26 cellular contexts compared by ENCODE assay signal in genomic region chr1:22723151-22723550, GRCh38. TPM values are rescaled to one million over a fixed set of nuclear protein-coding genes. Genes with fewer than 3 reads are reported as not detected.
"Had no signal": no experiment of that assay in that cellular context is flagged by ENCODE, and none has a peak within 500 bp of the region (broad histone marks: within the 10 kb centered on the region; RNA-seq: fewer than 3 reads in every experiment).

No MANE protein-coding gene starts in this region.

- H3K9me3 Mint-ChIP-seq: memory B cell; natural killer cell treated with Interleukin-12 subunit alpha and Interleukin-12 subunit beta and Interleukin-15 and Interleukin-18, amount 100 ng/mL, for 72 hours; neural crest cell; stimulated activated effector memory CD8-positive, alpha-beta T cell treated with anti-CD3 and anti-CD28 coated beads, Interleukin-12 subunit alpha, Interleukin-12 subunit beta, amount 100 ng/mL, for 72 hours had no signal

- H3K4me3 Mint-ChIP-seq: memory B cell; naive B cell; natural killer cell treated with Interleukin-12 subunit alpha and Interleukin-12 subunit beta and Interleukin-15 and Interleukin-18, amount 100 ng/mL, for 72 hours; neural crest cell; stimulated activated effector memory CD8-positive, alpha-beta T cell treated with anti-CD3 and anti-CD28 coated beads, Interleukin-12 subunit alpha, Interleukin-12 subunit beta, amount 100 ng/mL, for 72 hours had no signal

- H3K4me3 ChIP-seq: gastroesophageal sphincter, heart right ventricle, lower lobe of right lung, smooth muscle cell, stomach, thyroid gland, vagina had no signal

- H3K27me3 ChIP-seq: thyroid gland, vagina had no signal

- H3K27ac Mint-ChIP-seq: memory B cell; naive B cell; natural killer cell treated with Interleukin-12 subunit alpha and Interleukin-12 subunit beta and Interleukin-15 and Interleukin-18, amount 100 ng/mL, for 72 hours; stimulated activated effector memory CD8-positive, alpha-beta T cell treated with anti-CD3 and anti-CD28 coated beads, Interleukin-12 subunit alpha, Interleukin-12 subunit beta, amount 100 ng/mL, for 72 hours had no signal

- H3K4me2 ChIP-seq: smooth muscle cell had no signal

- DNase-seq: cortex of kidney; effector CD4-positive, alpha-beta T cell; foreskin keratinocyte; heart right ventricle; hippocampal formation; left cardiac atrium; left ventricle myocardium superior; lower lobe of right lung; naive B cell; stimulated activated CD4-positive, alpha-beta T cell treated with anti-CD3 and anti-CD28 coated beads, Interleukin-12 subunit alpha, Interleukin-12 subunit beta, amount 100 ng/mL, for 4 hours; stimulated activated CD4-positive, alpha-beta T cell treated with anti-CD3 and anti-CD28 coated beads, Interleukin-1b, Interleukin-23, amount 100 ng/mL, for 48 hours; stimulated activated CD4-positive, alpha-beta T cell treated with anti-CD3 and anti-CD28 coated beads, Interleukin-4, amount 100 ng/mL, for 24 hours; stimulated activated naive CD4-positive, alpha-beta T cell treated with Interleukin-2 at 50 U/mL for 16 hours; stomach; thyroid gland; trophoblast cell had no signal

- H3K36me3 ChIP-seq: gastroesophageal sphincter, heart right ventricle, lower lobe of right lung, stomach, thyroid gland, vagina had no signal

- H3K4me1 ChIP-seq: foreskin keratinocyte, gastroesophageal sphincter, lower lobe of right lung, stomach, thyroid gland, vagina had no signal

- ATAC-seq: esophagus mucosa; foreskin keratinocyte; gastroesophageal sphincter; left ventricle myocardium superior; lower lobe of right lung; natural killer cell treated with Interleukin-12 subunit alpha and Interleukin-12 subunit beta and Interleukin-15 and Interleukin-18, amount 100 ng/mL, for 72 hours; sciatic nerve; stimulated activated effector memory CD8-positive, alpha-beta T cell treated with anti-CD3 and anti-CD28 coated beads, Interleukin-12 subunit alpha, Interleukin-12 subunit beta, amount 100 ng/mL, for 72 hours had no signal

- H3K9me3 ChIP-seq: lower lobe of right lung, stomach, thyroid gland, vagina had no signal

- H3K27ac ChIP-seq: epithelial cell of prostate, foreskin keratinocyte, gastroesophageal sphincter, heart right ventricle, lower lobe of right lung, stomach, thyroid gland, vagina had no signal

- H3K36me3 Mint-ChIP-seq: memory B cell; naive B cell; natural killer cell treated with Interleukin-12 subunit alpha and Interleukin-12 subunit beta and Interleukin-15 and Interleukin-18, amount 100 ng/mL, for 72 hours; stimulated activated effector memory CD8-positive, alpha-beta T cell treated with anti-CD3 and anti-CD28 coated beads, Interleukin-12 subunit alpha, Interleukin-12 subunit beta, amount 100 ng/mL, for 72 hours had no signal

- H3K4me1 Mint-ChIP-seq: memory B cell; stimulated activated effector memory CD8-positive, alpha-beta T cell treated with anti-CD3 and anti-CD28 coated beads, Interleukin-12 subunit alpha, Interleukin-12 subunit beta, amount 100 ng/mL, for 72 hours had no signal

RNA-seq across cellular contexts. Expression of gene EPHB2, which starts 12.5 kb away (rescaled TPM):
- total RNA-seq: natural killer cell treated with Interleukin-12 subunit alpha and Interleukin-12 subunit beta and Interleukin-15 and Interleukin-18, amount 100 ng/mL, for 72 hours had no signal
